8 cellular contexts compared by ENCODE assay signal in the genomic region with DNA sequence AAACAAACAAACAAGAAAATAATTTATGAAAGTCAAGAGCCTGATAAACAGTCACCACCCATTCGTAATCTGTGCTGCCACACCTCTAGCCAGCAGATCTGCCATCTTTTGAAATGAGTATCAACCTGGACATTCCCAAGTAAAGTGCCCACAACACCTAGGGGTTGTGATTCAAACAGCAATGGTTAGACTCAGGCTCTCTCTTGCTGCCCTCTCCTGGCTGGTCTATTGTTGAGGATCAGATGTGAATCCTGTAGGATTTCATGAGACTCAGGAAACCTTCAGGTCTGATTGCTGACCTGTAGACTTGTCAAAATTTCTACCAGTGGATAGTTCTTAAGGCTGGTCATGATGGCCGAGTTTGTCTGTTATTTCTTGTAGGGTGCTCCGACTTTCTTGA. TPM values are rescaled to one million over a fixed set of nuclear protein-coding genes. Genes with fewer than 3 reads are reported as not detected.
DNase-seq lines count a peak whose midpoint lies in the region; ATAC-seq, FAIRE-seq and TF ChIP-seq lines count a peak whose summit lies in the region.

No MANE protein-coding gene starts in this region.

- FAIRE-seq in small intestine (lab: Jason Lieb, UNC) = no peak

- H3K4me3 Mint-ChIP-seq in T-helper 2 cell treated with Interferon-gamma antibody and Interleukin-4, amounts not matched to agents 5 μg/mL and 100 μg/mL, for 36 hours = peak overlapping the region; percentile 43

- TF ChIP-seq CTCF in epithelial cell of proximal tubule (conservative IDR thresholded peaks at IDR 0.05; ENCODE audit: low read depth, low read length) = peak; percentile 78

- ATAC-seq in HG02970 (IDR thresholded peaks at IDR 0.05; ENCODE audit: low FRiP score, unreplicated experiment) = no peak
- no peak for ATAC-seq in GM19023 (IDR thresholded peaks at IDR 0.05; ENCODE audit: unreplicated experiment)

- H3K4me3 ChIP-seq in epithelial cell of proximal tubule (ENCODE audit: low read depth, low read length) (no peak overlapping the region), small intestine (ENCODE audit: low read depth in 1 of 2, low read length in 2 of 2) (no peak overlapping the region)

- H3K27me3 Mint-ChIP-seq in T-helper 2 cell treated with Interferon-gamma antibody and Interleukin-4, amounts not matched to agents 5 μg/mL and 100 μg/mL, for 36 hours (ENCODE audit: low read depth) = no peaks in the 10 kb centered on the region

- peaks cover 0 to 2% of the 10 kb centered on the region in 2 donors for H3K36me3 ChIP-seq in small intestine (ENCODE audit: control insufficient read depth in 2 of 2, insufficient read depth in 2 of 2, low read length in 2 of 2)

- H3K4me1 ChIP-seq in small intestine (ENCODE audit: control insufficient read depth in 2 of 2, insufficient read depth in 1 of 2, low read depth in 1 of 2, low read length in 1 of 2) = no peaks in the 10 kb centered on the region

- DNase-seq in T-helper 2 cell treated with Interferon-gamma antibody and Interleukin-4, amounts not matched to agents 5 μg/mL and 100 μg/mL, for 36 hours (ENCODE audit: low spot score) = no peak
- DNase-seq in T-helper 2 cell = no peak
- DNase-seq in NCI-H460 (ENCODE audit: extremely low read depth, low read depth) = peak; percentile 31
- DNase-seq in epithelial cell of proximal tubule (ENCODE audit: low read depth) = no peak
- DNase-seq in small intestine = peak; percentile 66
- DNase-seq in ureter (ENCODE audit: low spot score) = no peak

- 84 to 91% (median 90%) methylated on average over 3 of the region's 3 CpGs for WGBS in small intestine, 3 donors

- no peak overlapping the region for H3K27ac ChIP-seq in small intestine (ENCODE audit: low read depth in 1 of 2, low read length in 1 of 2)

- H3K36me3 Mint-ChIP-seq in T-helper 2 cell treated with Interferon-gamma antibody and Interleukin-4, amounts not matched to agents 5 μg/mL and 100 μg/mL, for 36 hours (ENCODE audit: low read depth) = peaks cover 52% of the 10 kb centered on the region

- peak overlapping the region; percentile 70 for H3K27ac Mint-ChIP-seq in T-helper 2 cell treated with Interferon-gamma antibody and Interleukin-4, amounts not matched to agents 5 μg/mL and 100 μg/mL, for 36 hours

- H3K9me3 Mint-ChIP-seq in T-helper 2 cell treated with Interferon-gamma antibody and Interleukin-4, amounts not matched to agents 5 μg/mL and 100 μg/mL, for 36 hours = no peaks in the 10 kb centered on the region

- no peaks in the 10 kb centered on the region for H3K9me3 ChIP-seq in small intestine (ENCODE audit: control insufficient read depth, low read depth)

- H3K4me1 Mint-ChIP-seq in T-helper 2 cell treated with Interferon-gamma antibody and Interleukin-4, amounts not matched to agents 5 μg/mL and 100 μg/mL, for 36 hours (ENCODE audit: low read depth) = peaks cover 65% of the 10 kb centered on the region

- no peaks in the 10 kb centered on the region for H3K27me3 ChIP-seq in small intestine (ENCODE audit: control insufficient read depth in 2 of 2, insufficient read depth in 2 of 2, low read length in 2 of 2)

RNA-seq across cellular contexts. Expression of gene DGLUCY, which starts 26.8 kb away (rescaled TPM):
- total RNA-seq in NCI-H460 (2014; rRNA removed; shearing (Covaris generic)) = 3.9 and 8.3 TPM in 2 replicates
- polyA plus RNA-seq in NCI-H460 (2014; cell fraction: nucleus; rRNA removed) = 22.0 and 24.6 TPM in 2 replicates
- 21.6 and 27.9 TPM in 2 replicates for total RNA-seq in epithelial cell of proximal tubule
- 10 to 100 TPM; 11.9 to 35.4 (median 25.0) TPM for polyA plus RNA-seq in small intestine
- total RNA-seq in ureter = 141 TPM

Comparison
In these comparisons a context has a peak if more than half of its experiments do, and no peak if none do; other contexts are left out.
1. DNase-seq: peak in NCI-H460 (single experiment) and small intestine (single experiment); none in T-helper 2 cell treated with Interferon-gamma antibody and Interleukin-4, amounts not matched to agents 5 μg/mL and 100 μg/mL, for 36 hours (single experiment), T-helper 2 cell (0 of 5), epithelial cell of proximal tubule (single experiment) and ureter (single experiment).